Comparison of ENCODE assay signal across 34 cellular contexts in the genomic region with DNA sequence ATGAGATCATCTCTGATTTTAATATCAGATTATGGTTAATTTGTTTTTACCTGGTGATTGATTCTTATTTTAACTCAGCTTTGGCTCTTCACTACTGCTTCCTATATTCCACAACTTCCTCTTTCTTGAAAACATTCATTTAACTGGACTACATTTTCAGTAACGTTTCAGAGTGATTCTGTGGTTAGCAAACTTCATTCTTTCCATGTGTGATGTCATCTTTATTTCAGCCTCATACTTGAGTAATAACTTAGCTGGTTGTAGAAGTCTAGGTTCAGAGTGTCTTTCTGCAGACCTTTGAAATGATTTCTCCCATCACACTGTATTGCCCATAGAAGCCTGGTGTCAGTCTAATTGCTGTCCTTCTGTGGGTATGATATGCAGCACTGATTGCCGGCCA. TPM values are rescaled to one million over a fixed set of nuclear protein-coding genes. Genes with fewer than 3 reads are reported as not detected.
DNase-seq lines count a peak whose midpoint lies in the region; ATAC-seq, FAIRE-seq and TF ChIP-seq lines count a peak whose summit lies in the region.
"Had no signal": no experiment of that assay in that cellular context is flagged by ENCODE, and none has a peak within 500 bp of the region (broad histone marks: within the 10 kb centered on the region; RNA-seq: fewer than 3 reads in every experiment).

No MANE protein-coding gene starts in this region.

- no peaks in the 10 kb centered on the region for H3K27me3 Mint-ChIP-seq in T-helper 2 cell treated with Interferon-gamma antibody and Interleukin-4, amounts not matched to agents 5 μg/mL and 100 μg/mL, for 36 hours (ENCODE audit: low read depth)
- H3K27me3 Mint-ChIP-seq: brain had no signal

- H3K4me3 ChIP-seq in fibroblast of villous mesenchyme (ENCODE audit: low read depth, low read length), result no peak overlapping the region
- no peak overlapping the region for H3K4me3 ChIP-seq in upper lobe of left lung
- H3K4me3 ChIP-seq: BLaER1, spleen had no signal

- H3K4me1 ChIP-seq in upper lobe of left lung, result no peaks in the 10 kb centered on the region
- H3K4me1 ChIP-seq: BLaER1, Caco-2, foreskin keratinocyte, spleen had no signal

- no peaks in the 10 kb centered on the region for H3K36me3 Mint-ChIP-seq in T-helper 2 cell treated with Interferon-gamma antibody and Interleukin-4, amounts not matched to agents 5 μg/mL and 100 μg/mL, for 36 hours (ENCODE audit: low read depth)
- H3K36me3 Mint-ChIP-seq: activated naive CD8-positive, alpha-beta T cell; brain had no signal

- H3K36me3 ChIP-seq in upper lobe of left lung, result no peaks in the 10 kb centered on the region
- H3K36me3 ChIP-seq: BLaER1, spleen had no signal

- H3K27me3 ChIP-seq in upper lobe of left lung, result no peaks in the 10 kb centered on the region
- H3K27me3 ChIP-seq: BLaER1, spleen had no signal

- peaks cover 26% of the 10 kb centered on the region for H3K9me3 Mint-ChIP-seq in T-helper 2 cell treated with Interferon-gamma antibody and Interleukin-4, amounts not matched to agents 5 μg/mL and 100 μg/mL, for 36 hours

- no peak for TF ChIP-seq EP300 in upper lobe of left lung (IDR thresholded peaks at IDR 0.05)

- WGBS in upper lobe of left lung, 2 donors, result 59 to 66% methylated on average over 2 of the region's 2 CpGs

- peaks cover 0 to 9% (median 0%) of the 10 kb centered on the region in 4 donors for H3K9me3 ChIP-seq in upper lobe of left lung
- H3K9me3 ChIP-seq: Caco-2 had no signal

- H3K4me3 Mint-ChIP-seq in T-helper 2 cell treated with Interferon-gamma antibody and Interleukin-4, amounts not matched to agents 5 μg/mL and 100 μg/mL, for 36 hours, result no peak overlapping the region
- H3K4me3 Mint-ChIP-seq: activated CD8-positive, alpha-beta T cell treated with anti-CD3 and anti-CD28 coated beads for 36 hours; activated naive CD8-positive, alpha-beta T cell; brain; H9; naive thymus-derived CD8-positive, alpha-beta T cell had no signal

- TF ChIP-seq POLR2A in upper lobe of left lung (IDR thresholded peaks at IDR 0.05), result no peak

- TF ChIP-seq CTCF in fibroblast of villous mesenchyme (IDR thresholded peaks at IDR 0.05; ENCODE audit: insufficient read depth, low read depth, low read length) (no peak), upper lobe of left lung (IDR thresholded peaks at IDR 0.05) (no peak)

- no peak overlapping the region for H3K27ac ChIP-seq in upper lobe of left lung
- H3K27ac ChIP-seq: BLaER1, foreskin keratinocyte, spleen had no signal

- no peak overlapping the region for H3K27ac Mint-ChIP-seq in T-helper 2 cell treated with Interferon-gamma antibody and Interleukin-4, amounts not matched to agents 5 μg/mL and 100 μg/mL, for 36 hours
- H3K27ac Mint-ChIP-seq: activated CD8-positive, alpha-beta T cell treated with anti-CD3 and anti-CD28 coated beads for 36 hours; activated naive CD8-positive, alpha-beta T cell; brain; H9; naive thymus-derived CD8-positive, alpha-beta T cell had no signal

- no peaks in the 10 kb centered on the region for H3K4me1 Mint-ChIP-seq in T-helper 2 cell treated with Interferon-gamma antibody and Interleukin-4, amounts not matched to agents 5 μg/mL and 100 μg/mL, for 36 hours (ENCODE audit: low read depth)
- H3K4me1 Mint-ChIP-seq: brain; H9; naive thymus-derived CD8-positive, alpha-beta T cell had no signal

- no peak for ATAC-seq in upper lobe of left lung (ENCODE audit: low FRiP score in 2 of 2)
- ATAC-seq: activated CD8-positive, alpha-beta T cell treated with anti-CD3 and anti-CD28 coated beads for 36 hours; foreskin keratinocyte; left ventricle myocardium superior; naive thymus-derived CD8-positive, alpha-beta T cell; Right ventricle myocardium inferior had no signal

- DNase-seq in GF-D8 (lab: John Stamatoyannopoulos, UW), result peak; percentile 21
- peak; percentile 83 for DNase-seq in M059J (ENCODE audit: low read depth)
- DNase-seq in RCC 7860 (ENCODE audit: low spot score), result peak; percentile 45
- DNase-seq in fibroblast of villous mesenchyme (ENCODE audit: low read depth), result peak; percentile 47
- DNase-seq in upper lobe of left lung, result no peak
- DNase-seq in CD1c-positive myeloid dendritic cell (ENCODE audit: extremely low spot score), result no peak
- DNase-seq in T-helper 2 cell treated with Interferon-gamma antibody and Interleukin-4, amounts not matched to agents 5 μg/mL and 100 μg/mL, for 36 hours (ENCODE audit: low spot score), result no peak
- DNase-seq in T-helper 1 cell, result no peak
- DNase-seq: ACHN; activated CD4-positive, CD25-positive, alpha-beta regulatory T cell treated with anti-CD3 and anti-CD28 coated beads, Interleukin-2, amount 50 U/mL, for 72 hours; activated CD8-positive, alpha-beta T cell treated with anti-CD3 and anti-CD28 coated beads for 36 hours; Caco-2; DMS79 treated with DMSO at 0.1 percent for 48 hours; effector memory CD4-positive, alpha-beta T cell; H9; KG1; left ventricle myocardium superior; midbrain; naive thymus-derived CD8-positive, alpha-beta T cell; NCI-H1092 treated with DMSO at 0.1 percent for 48 hours; NCI-H1930; NCI-H69; spleen; stimulated activated CD4-positive, alpha-beta T cell treated with anti-CD3 and anti-CD28 coated beads, Interleukin-4, amount 100 ng/mL, for 24 hours; stimulated activated naive CD4-positive, alpha-beta T cell had no signal

- FAIRE-seq in RCC 7860 (lab: Jason Lieb, UNC), result peak; percentile 50
- FAIRE-seq: GM12892 had no signal

RNA-seq across cellular contexts. Expression of a gene that starts 36.0 kb away (rescaled TPM):
- 0.64 and 1.7 TPM in 2 replicates for total RNA-seq in M059J (2014; rRNA removed; shearing (Covaris generic))
- total RNA-seq in fibroblast of villous mesenchyme, result 0.97 and 1.7 TPM in 2 replicates
- 1 to 10 TPM in 1 of 6 donors, under 1 TPM in 4, not detected in 1; 0.30 to 1.7 (median 0.40) TPM for total RNA-seq in upper lobe of left lung
- total RNA-seq: Caco-2, HT-29, left ventricle myocardium superior, OCI-LY7, osteoblast, Right ventricle myocardium inferior had no signal

Comparison
In these comparisons a context has a peak if more than half of its experiments do, and no peak if none do; other contexts are left out.
1. DNase-seq: peak in GF-D8 (single experiment), M059J (single experiment), RCC 7860 (single experiment) and fibroblast of villous mesenchyme (single experiment); none in upper lobe of left lung (0 of 2), CD1c-positive myeloid dendritic cell (single experiment), T-helper 2 cell treated with Interferon-gamma antibody and Interleukin-4, amounts not matched to agents 5 μg/mL and 100 μg/mL, for 36 hours (single experiment) and T-helper 1 cell (0 of 5).